15 cellular contexts compared by ENCODE assay signal in the genomic region with DNA sequence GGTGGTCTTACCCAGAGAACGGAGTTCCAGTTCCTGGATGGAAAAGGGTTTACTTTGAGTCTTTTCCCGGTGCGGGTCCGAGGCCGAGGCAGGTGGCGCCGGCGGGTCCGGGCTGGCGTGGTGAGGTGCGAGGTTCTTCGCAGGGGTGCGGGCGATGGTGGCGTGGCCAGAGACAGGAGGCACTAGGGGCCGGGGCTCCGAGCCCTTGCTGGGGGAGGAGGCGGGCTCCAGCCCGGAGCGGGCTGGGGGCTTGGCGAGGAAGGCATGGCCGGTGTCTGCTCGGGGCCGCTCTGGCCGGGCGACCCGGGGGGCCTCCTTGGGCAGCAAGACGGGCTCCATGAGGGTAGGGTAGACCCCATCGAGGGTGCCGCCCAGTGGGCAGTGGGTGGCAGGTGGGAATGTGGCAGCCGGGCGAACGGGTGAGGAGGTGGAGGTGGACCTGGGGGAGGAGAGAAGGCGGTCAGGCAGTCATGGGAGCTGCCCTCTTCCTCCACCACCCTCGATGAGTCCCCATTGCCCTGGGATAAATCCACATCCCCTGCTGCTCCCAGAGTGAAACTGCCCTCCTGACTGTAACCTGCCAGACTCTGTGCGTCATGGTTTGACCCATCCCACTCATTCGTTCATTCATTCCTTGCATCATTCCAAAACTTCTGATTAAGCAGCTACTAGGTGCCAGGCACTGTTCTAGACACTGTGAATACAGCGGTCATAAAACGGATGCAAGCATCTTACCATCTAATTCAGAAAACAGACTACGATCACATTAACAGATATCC. TPM values are rescaled to one million over a fixed set of nuclear protein-coding genes. Genes with fewer than 3 reads are reported as not detected.
"Had no signal": no experiment of that assay in that cellular context is flagged by ENCODE, and none has a peak within 500 bp of the region (broad histone marks: within the 10 kb centered on the region; RNA-seq: fewer than 3 reads in every experiment).

No MANE protein-coding gene starts in this region.

- H3K4me1 Mint-ChIP-seq: activated B cell treated with CpG ODN at 0.5 μM for 24 hours had no signal

- DNase-seq: activated B cell treated with CpG ODN at 0.5 μM for 24 hours; activated CD4-positive, alpha-beta T cell treated with anti-CD3 and anti-CD28 coated beads for 48 hours; activated CD8-positive, alpha-beta memory T cell treated with anti-CD3 and anti-CD28 coated beads for 24 hours; amniotic stem cell; brain microvascular endothelial cell; dermis blood vessel endothelial cell; stimulated activated CD4-positive, alpha-beta T cell treated with anti-CD3 and anti-CD28 coated beads, Interleukin-12 subunit alpha, Interleukin-12 subunit beta, amount 100 ng/mL, for 4 hours; T-helper 2 cell; tibial artery; uterus had no signal

- H3K4me3 ChIP-seq: gastroesophageal sphincter, lung, tibial artery, uterus had no signal

- H3K9me3 Mint-ChIP-seq: activated B cell treated with CpG ODN at 0.5 μM for 24 hours; activated T-helper 1 cell treated with anti-CD3 and anti-CD28 coated beads, Interleukin-12 subunit alpha, Interleukin-12 subunit beta, Interleukin-2, Interleukin-4 antibody, amounts not matched to agents 30 ng/mL and 10 ng/mL and 1 ng/mL, durations not matched to agents 14 hours and 24 hours and 36 hours; stimulated activated effector memory CD8-positive, alpha-beta T cell treated with anti-CD3 and anti-CD28 coated beads, Interleukin-12 subunit alpha, Interleukin-12 subunit beta, amount 100 ng/mL, for 72 hours had no signal

- H3K27me3 ChIP-seq: brain microvascular endothelial cell, gastroesophageal sphincter, tibial artery, uterus had no signal

- H3K27ac ChIP-seq: brain microvascular endothelial cell, gastroesophageal sphincter, parathyroid adenoma, tibial artery, uterus had no signal

- H3K4me1 ChIP-seq: gastroesophageal sphincter, parathyroid adenoma, tibial artery, uterus had no signal

- H3K27ac Mint-ChIP-seq: activated B cell treated with CpG ODN at 0.5 μM for 24 hours; activated T-helper 1 cell treated with anti-CD3 and anti-CD28 coated beads, Interleukin-12 subunit alpha, Interleukin-12 subunit beta, Interleukin-2, Interleukin-4 antibody, amounts not matched to agents 30 ng/mL and 10 ng/mL and 1 ng/mL, durations not matched to agents 14 hours and 24 hours and 36 hours had no signal

- H3K9me3 ChIP-seq: gastroesophageal sphincter, tibial artery, uterus had no signal

- H3K27me3 Mint-ChIP-seq: activated B cell treated with CpG ODN at 0.5 μM for 24 hours had no signal

- H3K36me3 ChIP-seq: uterus had no signal

- ATAC-seq: gastroesophageal sphincter; stimulated activated effector memory CD8-positive, alpha-beta T cell treated with anti-CD3 and anti-CD28 coated beads, Interleukin-12 subunit alpha, Interleukin-12 subunit beta, amount 100 ng/mL, for 72 hours had no signal

- H3K4me3 Mint-ChIP-seq: activated B cell treated with CpG ODN at 0.5 μM for 24 hours; activated T-helper 1 cell treated with anti-CD3 and anti-CD28 coated beads, Interleukin-12 subunit alpha, Interleukin-12 subunit beta, Interleukin-2, Interleukin-4 antibody, amounts not matched to agents 30 ng/mL and 10 ng/mL and 1 ng/mL, durations not matched to agents 14 hours and 24 hours and 36 hours; stimulated activated effector memory CD8-positive, alpha-beta T cell treated with anti-CD3 and anti-CD28 coated beads, Interleukin-12 subunit alpha, Interleukin-12 subunit beta, amount 100 ng/mL, for 72 hours had no signal

RNA-seq across cellular contexts. Expression of a gene that starts 42.0 kb away (rescaled TPM):
- total RNA-seq: activated B cell treated with CpG ODN at 0.5 μM for 24 hours; activated T-helper 1 cell treated with anti-CD3 and anti-CD28 coated beads, Interleukin-12 subunit alpha, Interleukin-12 subunit beta, Interleukin-2, Interleukin-4 antibody, amounts not matched to agents 30 ng/mL and 10 ng/mL and 1 ng/mL, durations not matched to agents 14 hours and 24 hours and 36 hours had no signal
